In genomic region chr16:31073823-31074072, GRCh38 we compare ENCODE assay signal across 8 cellular contexts. TPM values are rescaled to one million over a fixed set of nuclear protein-coding genes. Genes with fewer than 3 reads are reported as not detected.
DNase-seq lines count a peak whose midpoint lies in the region; ATAC-seq and TF ChIP-seq lines count a peak whose summit lies in the region.

No MANE protein-coding gene starts in this region.

- H3F3A ChIP-seq in Loucy (ENCODE audit: low read depth) = peaks cover 3% of the 10 kb centered on the region

- H3K4me3 ChIP-seq in Loucy (ENCODE audit: low read length, poor library complexity, severe bottlenecking) = peak overlapping the region; percentile 96
- peak overlapping the region; percentile 99 for H3K4me3 ChIP-seq in ectodermal cell (ENCODE audit: insufficient read depth, low read depth, low read length)
- peak overlapping the region; percentile 94 for H3K4me3 ChIP-seq in ovary

- intact Hi-C loops in ovary (cut with DNase I) = no loop called here

- peak overlapping the region; percentile 94 for H3K9ac ChIP-seq in Loucy (ENCODE audit: low read depth, low read length, poor library complexity, severe bottlenecking)

- H3K9me2 ChIP-seq in Loucy (replicated peaks; ENCODE audit: low read depth, low read length) = no peaks in the 10 kb centered on the region

- H2AFZ ChIP-seq in Loucy (ENCODE audit: low read length) = peak overlapping the region; percentile 85

- H3K27ac ChIP-seq in ectodermal cell (ENCODE audit: insufficient read depth, low read depth, low read length, poor library complexity, severe bottlenecking) (peak overlapping the region; percentile 94), ovary (peak overlapping the region; percentile 79 to 86)

- TF ChIP-seq POLR2A in GM18951 (IDR thresholded peaks at IDR 0.05; ENCODE audit: extremely low read depth, insufficient read depth, insufficient read length) (peak; percentile 6), ovary (IDR thresholded peaks at IDR 0.05) (no peak)

- H4K20me1 ChIP-seq in Loucy (ENCODE audit: insufficient read depth, low read length, poor library complexity, severe bottlenecking) = peaks cover 36% of the 10 kb centered on the region

- H3K4me2 ChIP-seq in Loucy (ENCODE audit: low read depth, low read length, poor library complexity, severe bottlenecking) = peak overlapping the region; percentile 61

- DNase-seq in ovary (no peak), GM13976 (ENCODE audit: low spot score) (no peak), C1 segment of cervical spinal cord (lab: John Stamatoyannopoulos, UW) (no peak)

- in situ Hi-C loops in GM18951 (cut with MboI; ENCODE audit: low sequenced_read_pairs, unreplicated experiment) = no loop called here
- in situ Hi-C loops in GM13976 (cut with MboI; ENCODE audit: low sequenced_read_pairs, unreplicated experiment) = no loop called here

- no peak for TF ChIP-seq EP300 in ovary (IDR thresholded peaks at IDR 0.05)

- H3K79me2 ChIP-seq in Loucy (ENCODE audit: insufficient read depth, low read length) = peaks cover 70% of the 10 kb centered on the region

- no peak for ATAC-seq in GM21381 (IDR thresholded peaks at IDR 0.05; ENCODE audit: unreplicated experiment)
- no peak for ATAC-seq in HG03139 (IDR thresholded peaks at IDR 0.05; ENCODE audit: unreplicated experiment)

- H3K27me3 ChIP-seq in Loucy (ENCODE audit: insufficient read depth, low read length, poor library complexity, severe bottlenecking) (no peaks in the 10 kb centered on the region), ectodermal cell (ENCODE audit: control insufficient read depth, insufficient read depth, low read length, poor library complexity, severe bottlenecking) (no peaks in the 10 kb centered on the region), ovary (no peaks in the 10 kb centered on the region)

- no peaks in the 10 kb centered on the region for H3K9me3 ChIP-seq in Loucy (ENCODE audit: insufficient read depth, low read depth, low read length)
- no peaks in the 10 kb centered on the region for H3K9me3 ChIP-seq in ectodermal cell (ENCODE audit: control insufficient read depth, low read length)
- H3K9me3 ChIP-seq in ovary = no peaks in the 10 kb centered on the region

- TF ChIP-seq CTCF in Loucy (conservative IDR thresholded peaks at IDR 0.05; ENCODE audit: low read length) (no peak), ovary (IDR thresholded peaks at IDR 0.05) (no peak), GM13976 (IDR thresholded peaks at IDR 0.05; ENCODE audit: borderline replicate concordance, control extremely low read depth, extremely low read depth, insufficient read depth, missing control alignments) (no peak)

- H3K4me1 ChIP-seq in Loucy (ENCODE audit: insufficient read depth, low read length, poor library complexity, severe bottlenecking) (peaks cover 26% of the 10 kb centered on the region), ectodermal cell (ENCODE audit: control insufficient read depth, insufficient read depth, low read length) (peaks cover 14% of the 10 kb centered on the region), ovary (ENCODE audit: insufficient read depth) (peaks cover 4% of the 10 kb centered on the region)

- 0% methylated on average over 7 of the region's 7 CpGs for WGBS in ectodermal cell, 2 experiments
- 0 to 1% (median 0%) methylated on average over 7 of the region's 7 CpGs for WGBS in ovary, 3 donors

- H3K36me3 ChIP-seq in Loucy (ENCODE audit: insufficient read depth, low read length) (peaks cover 15% of the 10 kb centered on the region; the same call in 1 of the 2 replicates), ectodermal cell (ENCODE audit: control insufficient read depth, insufficient read depth, low read length) (peaks cover 28% of the 10 kb centered on the region), ovary (no peaks in the 10 kb centered on the region)

RNA-seq across cellular contexts. Expression of gene ZNF668, which starts 0.3 kb away (rescaled TPM):
- polyA plus RNA-seq in ectodermal cell (2013, experiment 1 of 4) = 13.7 TPM
- 14.2 TPM for polyA plus RNA-seq in ectodermal cell (2013, experiment 2 of 4)
- polyA plus RNA-seq in ectodermal cell (2013, experiment 3 of 4) = 11.2 TPM
- polyA plus RNA-seq in ectodermal cell (2013, experiment 4 of 4) = 10.7 TPM
- 1 to 10 TPM; 4.2 to 7.4 (median 5.7) TPM for total RNA-seq in ovary
- polyA plus RNA-seq in ovary = 1 to 10 TPM; 1.3 to 6.7 TPM

RNA-seq across cellular contexts. Expression of gene ZNF646, which starts 0.5 kb away (rescaled TPM):
- polyA plus RNA-seq in ectodermal cell (2013, experiment 1 of 4) = 21.8 TPM
- polyA plus RNA-seq in ectodermal cell (2013, experiment 2 of 4) = 21.6 TPM
- 16.0 TPM for polyA plus RNA-seq in ectodermal cell (2013, experiment 3 of 4)
- 18.8 TPM for polyA plus RNA-seq in ectodermal cell (2013, experiment 4 of 4)
- 10 to 100 TPM; 12.4 to 16.3 (median 14.8) TPM for total RNA-seq in ovary
- polyA plus RNA-seq in ovary = 10 to 100 TPM in 1 of 2 donors, 1 to 10 TPM in 1; 2.3 to 12.0 TPM

RNA-seq across cellular contexts. Expression of gene PRSS53, which starts 15.0 kb away (rescaled TPM):
- 4.7 TPM for polyA plus RNA-seq in ectodermal cell (2013, experiment 1 of 4)
- polyA plus RNA-seq in ectodermal cell (2013, experiment 2 of 4) = 5.0 TPM
- 2.6 TPM for polyA plus RNA-seq in ectodermal cell (2013, experiment 3 of 4)
- 3.8 TPM for polyA plus RNA-seq in ectodermal cell (2013, experiment 4 of 4)
- total RNA-seq in ovary = 1 to 10 TPM; 1.1 to 2.9 (median 1.5) TPM
- polyA plus RNA-seq in ovary = 1 to 10 TPM in 1 of 2 donors, under 1 TPM in 1; 0.30 to 1.4 TPM

RNA-seq across cellular contexts. Expression of gene VKORC1, which starts 20.8 kb away (rescaled TPM):
- 110 TPM for polyA plus RNA-seq in ectodermal cell (2013, experiment 1 of 4)
- polyA plus RNA-seq in ectodermal cell (2013, experiment 2 of 4) = 106 TPM
- 87.8 TPM for polyA plus RNA-seq in ectodermal cell (2013, experiment 3 of 4)
- 96.5 TPM for polyA plus RNA-seq in ectodermal cell (2013, experiment 4 of 4)
- 100 to 1,000 TPM in 1 of 7 donors, 10 to 100 TPM in 6; 72.1 to 114 (median 84.5) TPM for total RNA-seq in ovary
- polyA plus RNA-seq in ovary = 100 to 1,000 TPM; 117 to 141 TPM

RNA-seq across cellular contexts. Expression of gene BCKDK, which starts 34.4 kb away (rescaled TPM):
- polyA plus RNA-seq in ectodermal cell (2013, experiment 1 of 4) = 48.5 TPM
- 48.8 TPM for polyA plus RNA-seq in ectodermal cell (2013, experiment 2 of 4)
- 41.1 TPM for polyA plus RNA-seq in ectodermal cell (2013, experiment 3 of 4)
- 43.2 TPM for polyA plus RNA-seq in ectodermal cell (2013, experiment 4 of 4)
- 10 to 100 TPM; 34.1 to 51.9 (median 40.5) TPM for total RNA-seq in ovary
- polyA plus RNA-seq in ovary = 10 to 100 TPM; 18.6 to 29.2 TPM
